Comparison of ENCODE assay signal across 22 cellular contexts in genomic region chr14:31717294-31718085, GRCh38.
DNase-seq lines count a peak whose midpoint lies in the region; ATAC-seq and TF ChIP-seq lines count a peak whose summit lies in the region.
"Had no signal": no experiment of that assay in that cellular context is flagged by ENCODE, and none has a peak within 500 bp of the region (broad histone marks: within the 10 kb centered on the region; RNA-seq: fewer than 3 reads in every experiment).

No MANE protein-coding gene starts in this region.

- H4K20me1 ChIP-seq in neural cell (ENCODE audit: insufficient read depth) = no peaks in the 10 kb centered on the region

- peak; percentile 30 for TF ChIP-seq EP300 in neural cell (conservative IDR thresholded peaks at IDR 0.05; ENCODE audit: poor library complexity, severe bottlenecking)

- no peaks in the 10 kb centered on the region for H3K9me3 ChIP-seq in neural cell (ENCODE audit: low read length)

- H3F3A ChIP-seq in neural cell (ENCODE audit: insufficient read depth, low read length, poor library complexity, severe bottlenecking) = no peaks in the 10 kb centered on the region

- no peaks in the 10 kb centered on the region for H3K27me3 ChIP-seq in neural cell (ENCODE audit: insufficient read depth, low read depth, low read length)
- H3K27me3 ChIP-seq: cardiac muscle cell had no signal

- ATAC-seq in GM18868 (IDR thresholded peaks at IDR 0.05; ENCODE audit: unreplicated experiment) = no peak
- ATAC-seq: esophagus mucosa; naive thymus-derived CD4-positive, alpha-beta T cell; T-cell had no signal

- H3K9me2 ChIP-seq in neural cell (ENCODE audit: insufficient read depth, low read length) = no peaks in the 10 kb centered on the region

- H2AFZ ChIP-seq in neural cell (ENCODE audit: low read depth, low read length) = no peak overlapping the region

- no peak overlapping the region for H3K9ac ChIP-seq in neural cell (ENCODE audit: low read length)

- DNase-seq in HuH-7 (ENCODE audit: low spot score) (peak; percentile 93), NCI-H446 treated with DMSO at 0.1 percent for 48 hours (lab: John Stamatoyannopoulos, UW) (peak; percentile 65), fibroblast of peridontal ligament (ENCODE audit: extremely low read depth) (peak; percentile 37), OCI-M2 (lab: John Stamatoyannopoulos, UW; ENCODE audit: unreplicated experiment) (no peak), NCI-H1048 (lab: John Stamatoyannopoulos, UW) (no peak), activated gamma-delta T cell (lab: John Stamatoyannopoulos, UW) (no peak)
- DNase-seq: activated CD4-positive, alpha-beta T cell treated with anti-CD3 and anti-CD28 coated beads, Interleukin-2, amount 50 U/mL, for 1 hour; activated CD8-positive, alpha-beta memory T cell treated with anti-CD3 and anti-CD28 coated beads, Interleukin-2, amount 50 U/mL, for 4 hours; activated effector memory CD4-positive, alpha-beta T cell treated with anti-CD3 and anti-CD28 coated beads, Interleukin-2, amount 50 U/mL, for 16 hours; HCEC 1CT; IMR-90; naive thymus-derived CD4-positive, alpha-beta T cell; NCI-H187 treated with DMSO at 0.1 percent for 48 hours; NCI-H524 treated with DMSO at 0.1 percent for 48 hours; posterior cingulate gyrus; SHP77 treated with DMSO at 0.1 percent for 48 hours; stimulated activated CD4-positive, alpha-beta T cell treated with anti-CD3 and anti-CD28 coated beads, Interleukin-4, amount 100 ng/mL, for 24 hours; T-cell had no signal

- H3K27ac ChIP-seq in neural cell (ENCODE audit: low read length) = peak overlapping the region; percentile 8
- H3K27ac ChIP-seq: cardiac muscle cell had no signal

- peak overlapping the region; percentile 14 for H3K4me3 ChIP-seq in neural cell (ENCODE audit: low read length)
- H3K4me3 ChIP-seq: cardiac muscle cell had no signal

- no peak for TF ChIP-seq CTCF in neural cell (IDR thresholded peaks at IDR 0.05; ENCODE audit: poor library complexity, severe bottlenecking)

- no peak overlapping the region for H3K4me2 ChIP-seq in neural cell (ENCODE audit: low read length)

- TF ChIP-seq RAD21 in neural cell (conservative IDR thresholded peaks at IDR 0.05) = no peak

- H3K79me2 ChIP-seq in neural cell (replicated peaks; ENCODE audit: insufficient read depth, low read length) = no peaks in the 10 kb centered on the region

- H3K36me3 ChIP-seq in neural cell (ENCODE audit: insufficient read depth, low read length) = no peaks in the 10 kb centered on the region
- H3K36me3 ChIP-seq: cardiac muscle cell had no signal

TF ChIP-seq in neural cell, 6 proteins besides CTCF, POLR2A, EP300 and RAD21:
- TF ChIP-seq MXI1 (conservative IDR thresholded peaks at IDR 0.05; ENCODE audit: poor library complexity, severe bottlenecking) (no peak), POLR2AphosphoS5 (IDR thresholded peaks at IDR 0.05) (no peak), TAF1 (IDR thresholded peaks at IDR 0.05; ENCODE audit: low read depth) (no peak), EZH2 (IDR thresholded peaks at IDR 0.05; ENCODE audit: borderline replicate concordance, insufficient read depth, low read length, poor library complexity, severe bottlenecking) (no peak), SMC3 (conservative IDR thresholded peaks at IDR 0.05; ENCODE audit: poor library complexity) (no peak), REST (IDR thresholded peaks at IDR 0.05; ENCODE audit: borderline replicate concordance) (no peak)

Comparison
In these comparisons a context has a peak if more than half of its experiments do, and no peak if none do; other contexts are left out.
1. DNase-seq: peak in HuH-7 (single experiment), NCI-H446 treated with DMSO at 0.1 percent for 48 hours (single experiment) and fibroblast of peridontal ligament (single experiment); none in OCI-M2 (single experiment), NCI-H1048 (single experiment) and activated gamma-delta T cell (single experiment).